ENCODE assay signal across 8 cellular contexts in the genomic region with DNA sequence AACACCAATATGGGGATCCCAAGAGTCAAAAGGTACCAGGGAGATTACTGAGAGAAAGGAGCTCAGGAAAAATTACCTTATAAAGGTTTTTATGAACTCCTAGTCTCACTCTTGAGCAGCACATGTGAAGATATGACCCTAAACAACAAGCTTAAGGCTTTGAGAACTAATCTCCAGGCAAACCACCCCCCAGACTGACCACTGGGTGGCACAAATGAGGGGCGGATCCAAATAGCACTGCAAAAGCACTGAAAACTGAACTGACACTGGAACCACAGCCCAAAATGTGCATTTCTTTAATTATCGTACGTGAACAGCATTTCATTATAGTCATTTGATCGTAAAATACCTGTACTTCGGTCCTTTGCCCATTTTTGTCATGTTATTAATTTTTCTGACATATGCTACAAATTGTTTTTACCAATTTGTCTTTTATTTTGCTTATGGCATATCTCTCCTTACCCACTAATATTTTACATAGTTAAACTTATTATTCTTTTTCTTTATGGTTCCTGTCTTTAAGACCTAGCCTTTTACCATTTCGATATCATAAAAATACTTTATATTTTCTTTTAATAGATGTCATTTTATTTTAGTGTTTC. TPM values are rescaled to one million over a fixed set of nuclear protein-coding genes. Genes with fewer than 3 reads are reported as not detected.
DNase-seq lines count a peak whose midpoint lies in the region; ATAC-seq and TF ChIP-seq lines count a peak whose summit lies in the region.

No MANE protein-coding gene starts in this region.

- no peaks in the 10 kb centered on the region for H3K9me3 ChIP-seq in H9 (ENCODE audit: control insufficient read depth, low read depth, low read length)

- H3K14ac ChIP-seq in H9 (ENCODE audit: insufficient read depth, low read length), result no peak overlapping the region

- H2BK20ac ChIP-seq in H9 (ENCODE audit: low read depth, low read length, poor library complexity, severe bottlenecking), result no peak overlapping the region

- H3K18ac ChIP-seq in H9 (ENCODE audit: insufficient read length, low read depth, low read length), result no peak overlapping the region

- H3K4ac ChIP-seq in H9 (ENCODE audit: low read depth, low read length), result no peak overlapping the region

- no peak overlapping the region for H2BK12ac ChIP-seq in H9 (ENCODE audit: insufficient read length, low read depth, low read length)

- H2AFZ ChIP-seq in H9 (ENCODE audit: low read length), result no peak overlapping the region

- H4K5ac ChIP-seq in H9 (ENCODE audit: insufficient read length, low read depth, low read length), result no peak overlapping the region

- H3K4me2 ChIP-seq in H9 (ENCODE audit: insufficient read depth, insufficient read length, low read length), result no peak overlapping the region

- H3K27ac Mint-ChIP-seq in H9, result peak overlapping the region in 2 of 3 experiments; percentile 5 to 42; a peak in 3 of 7 replicates
- no peak overlapping the region for H3K27ac Mint-ChIP-seq in endothelial cell (ENCODE audit: unreplicated experiment)
- no peak overlapping the region for H3K27ac Mint-ChIP-seq in nephron

- H3K9me3 Mint-ChIP-seq in H9 (no peaks in the 10 kb centered on the region), endothelial cell (ENCODE audit: unreplicated experiment) (no peaks in the 10 kb centered on the region), nephron (no peaks in the 10 kb centered on the region)

- H2BK15ac ChIP-seq in H9 (ENCODE audit: low read depth, low read length), result no peak overlapping the region

- no peak overlapping the region for H3K9ac ChIP-seq in H9 (ENCODE audit: extremely low read depth, insufficient read length, low read length)

- no peaks in the 10 kb centered on the region for H4K20me1 ChIP-seq in H9 (ENCODE audit: control insufficient read depth, insufficient read depth, insufficient read length)

- 100% methylated on average over 1 of the region's 6 CpGs for WGBS in H9 (ENCODE audit: extremely low coverage, insufficient read length, low lambda C conversion rate)

- H3K4me1 ChIP-seq in H9 (ENCODE audit: insufficient read depth, low read length), result no peaks in the 10 kb centered on the region

- H3K56ac ChIP-seq in H9 (ENCODE audit: insufficient read length, low read depth, low read length), result no peak overlapping the region

- no peak overlapping the region for H2AK5ac ChIP-seq in H9 (ENCODE audit: insufficient read length, low read length)

- H3K23me2 ChIP-seq in H9 (ENCODE audit: insufficient read length, low read depth, low read length, poor library complexity, severe bottlenecking), result no peaks in the 10 kb centered on the region

- H3T11ph ChIP-seq in H9 (ENCODE audit: low read length), result no peak overlapping the region

- in situ Hi-C loops in SK-MEL-5 (cut with HindIII; ENCODE audit: low pct_unique_long_range_greater_than_20kb, low sequenced_read_pairs), result no loop called here

- no peak overlapping the region for H2BK120ac ChIP-seq in H9 (ENCODE audit: low read depth, low read length, poor library complexity, severe bottlenecking)

- H3K4me3 Mint-ChIP-seq in H9, result no peak overlapping the region
- no peak overlapping the region for H3K4me3 Mint-ChIP-seq in endothelial cell (ENCODE audit: unreplicated experiment)
- H3K4me3 Mint-ChIP-seq in nephron, result no peak overlapping the region

- no peaks in the 10 kb centered on the region for H3K27me3 ChIP-seq in H9 (ENCODE audit: insufficient read depth, low read length)

- TF ChIP-seq CTCF in H9 (conservative IDR thresholded peaks at IDR 0.05) (peak; percentile 73), endothelial cell (IDR thresholded peaks at IDR 0.05; ENCODE audit: unreplicated experiment) (peak; percentile 64), nephron (IDR thresholded peaks at IDR 0.05; ENCODE audit: unreplicated experiment in 3 of 3) (peak; percentile 24 to 45 (median 33))

- DNase-seq in COR-L47 (lab: John Stamatoyannopoulos, UW) (peak; percentile 2), H9 (peak; percentile 40), SK-MEL-5 (ENCODE audit: low read depth, low spot score) (peak; percentile 71), endothelial cell (ENCODE audit: low spot score) (peak; percentile 57)

- H3K27me3 Mint-ChIP-seq in H9 (ENCODE audit: low read depth) (no peaks in the 10 kb centered on the region), endothelial cell (ENCODE audit: unreplicated experiment) (peaks cover 2% of the 10 kb centered on the region), nephron (ENCODE audit: low read depth) (no peaks in the 10 kb centered on the region)

- no peak overlapping the region for H2BK5ac ChIP-seq in H9 (ENCODE audit: insufficient read length, low read length)

- H3K79me1 ChIP-seq in H9 (ENCODE audit: insufficient read depth, low read depth, low read length, poor library complexity, severe bottlenecking), result no peaks in the 10 kb centered on the region

- ATAC-seq in GM19023 (IDR thresholded peaks at IDR 0.05; ENCODE audit: unreplicated experiment), result no peak
- ATAC-seq in HG03025 (IDR thresholded peaks at IDR 0.05; ENCODE audit: low FRiP score, unreplicated experiment), result no peak
- no peak for ATAC-seq in GM21529 (IDR thresholded peaks at IDR 0.05; ENCODE audit: unreplicated experiment)

- no peak overlapping the region for H3K23ac ChIP-seq in H9 (ENCODE audit: insufficient read length, low read depth, low read length)

- H3K27ac ChIP-seq in H9 (ENCODE audit: insufficient read length, low read depth, low read length), result no peak overlapping the region

- H3K4me1 Mint-ChIP-seq in H9 (no peaks in the 10 kb centered on the region), endothelial cell (ENCODE audit: unreplicated experiment) (no peaks in the 10 kb centered on the region), nephron (no peaks in the 10 kb centered on the region)

- no peak overlapping the region for H4K8ac ChIP-seq in H9 (replicated peaks; ENCODE audit: insufficient read length, low read depth, low read length)

- no peaks in the 10 kb centered on the region for H3K79me2 ChIP-seq in H9 (ENCODE audit: insufficient read depth, low read length)

- H3K36me3 Mint-ChIP-seq in H9 (ENCODE audit: insufficient read depth in 1 of 3, low read depth in 3 of 3) (peaks cover 0 to 21% (median 19%) of the 10 kb centered on the region in 3 experiments; a peak in 6 of 7 replicates), endothelial cell (ENCODE audit: low read depth, unreplicated experiment) (peaks cover 5% of the 10 kb centered on the region), nephron (ENCODE audit: low read depth) (peaks cover 27% of the 10 kb centered on the region)

- H4K91ac ChIP-seq in H9 (ENCODE audit: insufficient read length, low read depth, low read length), result no peak overlapping the region

RNA-seq across cellular contexts. Expression of a gene that starts 31.5 kb away (rescaled TPM):
- total RNA-seq in H9 (2021) (76.0 and 81.9 TPM in 2 replicates), endothelial cell (ENCODE audit: unreplicated experiment) (31.1 TPM)
- total RNA-seq in SK-MEL-5 (2014; rRNA removed; shearing (Covaris generic)), result 49.9 and 62.4 TPM in 2 replicates
- 42.1 and 156 TPM in 2 replicates for polyA plus RNA-seq in SK-MEL-5 (2015; cell fraction: cytosol; rRNA removed)
- 37.7 and 45.4 TPM in 2 replicates for polyA plus RNA-seq in SK-MEL-5 (2015; cell fraction: nucleus; rRNA removed)

RNA-seq across cellular contexts. Expression of a gene that starts 44.5 kb away (rescaled TPM):
- total RNA-seq in H9 (2021), result 10.7 and 13.2 TPM in 2 replicates
- total RNA-seq in SK-MEL-5 (2014; rRNA removed; shearing (Covaris generic)), result 17.6 and 18.6 TPM in 2 replicates
- polyA plus RNA-seq in SK-MEL-5 (2015; cell fraction: cytosol; rRNA removed), result 12.1 and 13.2 TPM in 2 replicates
- polyA plus RNA-seq in SK-MEL-5 (2015; cell fraction: nucleus; rRNA removed), result 84.3 and 91.4 TPM in 2 replicates
- 11.0 TPM for total RNA-seq in endothelial cell (ENCODE audit: unreplicated experiment)

Comparison
In these comparisons a context has a peak if more than half of its experiments do, and no peak if none do; other contexts are left out.
1. DNase-seq: peak in every context shown above with its lines; median percentile 71 in SK-MEL-5; 57 in endothelial cell; 40 in H9; 2 in COR-L47.
2. H3K27ac Mint-ChIP-seq: peak in H9 (2 of 3); none in endothelial cell (single experiment) and nephron (0 of 3).
3. Peak in every context shown above with its lines, with median percentiles within 50 percentile points of each other: CTCF ChIP-seq.